14 cellular contexts compared by ENCODE assay signal in the genomic region with DNA sequence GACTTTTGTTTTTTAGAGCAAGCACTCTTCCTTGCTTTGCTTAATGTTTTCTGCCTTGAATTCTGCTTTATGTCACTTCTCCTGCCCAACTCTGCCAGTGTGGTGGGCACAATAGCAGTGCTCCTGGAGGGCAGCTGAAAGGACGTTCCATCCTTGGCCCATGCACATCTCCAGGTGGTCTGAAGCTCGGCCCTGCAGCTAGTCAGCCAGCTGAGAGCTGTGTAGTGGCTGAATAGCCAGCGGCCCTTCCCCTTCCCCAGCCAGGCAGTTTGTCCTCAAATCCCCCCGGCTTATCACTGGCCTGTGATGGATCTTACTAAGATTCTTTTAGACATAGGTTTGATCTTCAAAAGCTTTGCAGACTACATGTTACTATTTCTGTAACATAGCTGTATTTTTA. TPM values are rescaled to one million over a fixed set of nuclear protein-coding genes. Genes with fewer than 3 reads are reported as not detected.
"Had no signal": no experiment of that assay in that cellular context is flagged by ENCODE, and none has a peak within 500 bp of the region (broad histone marks: within the 10 kb centered on the region; RNA-seq: fewer than 3 reads in every experiment).

No MANE protein-coding gene starts in this region.

- H3K4me1 ChIP-seq: colonic mucosa had no signal

- H3K27me3 ChIP-seq: adrenal gland, colonic mucosa, upper lobe of left lung had no signal

- H3K4me3 ChIP-seq: adrenal gland, colonic mucosa, smooth muscle cell, upper lobe of left lung had no signal

- ATAC-seq: activated CD4-positive, CD25-positive, alpha-beta regulatory T cell treated with anti-CD3 and anti-CD28 coated beads, Interleukin-2, amount 50 U/mL, for 24 hours; natural killer cell treated with Interleukin-12 subunit alpha and Interleukin-12 subunit beta and Interleukin-15 and Interleukin-18, amount 100 ng/mL, for 72 hours; right cardiac atrium; stimulated activated naive CD8-positive, alpha-beta T cell treated with anti-CD3 and anti-CD28 coated beads, Interleukin-15, Interleukin-2, amounts not matched to agents 100 U/mL and 50 U/mL, for 24 hours had no signal

- H3K36me3 ChIP-seq: adrenal gland, colonic mucosa, upper lobe of left lung had no signal

- H3K27ac ChIP-seq: adrenal gland, colonic mucosa, upper lobe of left lung had no signal

- H3K9me3 ChIP-seq: adrenal gland, colonic mucosa, upper lobe of left lung had no signal

- DNase-seq: activated CD4-positive, alpha-beta T cell treated with anti-CD3 and anti-CD28 coated beads, Interleukin-2, amount 50 U/mL, for 4 hours; activated naive CD4-positive, alpha-beta T cell treated with anti-CD3 and anti-CD28 coated beads for 36 hours; colonic mucosa; effector CD8-positive, alpha-beta T cell; foreskin melanocyte; nucleus accumbens; right cardiac atrium; stimulated activated naive CD8-positive, alpha-beta T cell treated with anti-CD3 and anti-CD28 coated beads, Interleukin-15, Interleukin-2, amounts not matched to agents 100 U/mL and 50 U/mL, for 24 hours; upper lobe of left lung had no signal

RNA-seq across cellular contexts. Expression of a gene that starts 42.7 kb away (rescaled TPM):
- total RNA-seq: activated naive CD4-positive, alpha-beta T cell treated with anti-CD3 and anti-CD28 coated beads for 36 hours; activated T-helper 1 cell treated with anti-CD3 and anti-CD28 coated beads, Interleukin-12 subunit alpha, Interleukin-12 subunit beta, Interleukin-2, Interleukin-4 antibody, amounts not matched to agents 30 ng/mL and 10 ng/mL and 1 ng/mL, durations not matched to agents 14 hours and 24 hours and 36 hours; natural killer cell treated with Interleukin-12 subunit alpha and Interleukin-12 subunit beta and Interleukin-15 and Interleukin-18, amount 100 ng/mL, for 72 hours had no signal
